In genomic region chr5:90809695-90810094, GRCh38 we compare ENCODE assay signal across 21 cellular contexts.
"Had no signal": no experiment of that assay in that cellular context is flagged by ENCODE, and none has a peak within 500 bp of the region (broad histone marks: within the 10 kb centered on the region; RNA-seq: fewer than 3 reads in every experiment).

No MANE protein-coding gene starts in this region.

- H3K4me2 ChIP-seq: neural progenitor cell had no signal

- H3K27ac ChIP-seq: brain microvascular endothelial cell, esophagus muscularis mucosa, neural progenitor cell, prostate gland, skin epidermis, stomach, vagina, VCaP had no signal

- H2AFZ ChIP-seq: neural progenitor cell had no signal

- H3K9me3 ChIP-seq: esophagus muscularis mucosa, prostate gland, stomach, vagina had no signal

- H3K4me1 ChIP-seq: esophagus muscularis mucosa, neural progenitor cell, prostate gland, vagina had no signal

- H3K27me3 ChIP-seq: brain microvascular endothelial cell, esophagus muscularis mucosa, neural progenitor cell, stomach, vagina had no signal

- H3K9ac ChIP-seq: neural progenitor cell had no signal

- DNase-seq: activated CD4-positive, alpha-beta T cell treated with anti-CD3 and anti-CD28 coated beads, Interleukin-2, amount 50 U/mL, for 4 hours; activated CD4-positive, CD25-positive, alpha-beta regulatory T cell treated with anti-CD3 and anti-CD28 coated beads, Interleukin-2, amount 50 U/mL, for 72 hours; activated naive CD8-positive, alpha-beta T cell treated with anti-CD3 and anti-CD28 coated beads for 36 hours; amygdala; brain microvascular endothelial cell; cortex of kidney; effector CD4-positive, alpha-beta T cell; islet precursor cell; midbrain; right cardiac atrium; stimulated activated CD4-positive, alpha-beta T cell treated with anti-CD3 and anti-CD28 coated beads, Interleukin-15, amount 100 ng/mL, for 24 hours; stimulated activated CD4-positive, alpha-beta T cell treated with anti-CD3 and anti-CD28 coated beads, Interleukin-4, amount 100 ng/mL, for 1 hour; stomach; T-helper 2 cell; trophoblast cell had no signal

- H3K4me3 ChIP-seq: esophagus muscularis mucosa, neural progenitor cell, prostate gland, skin epidermis, stomach, vagina had no signal

- H3K36me3 ChIP-seq: brain microvascular endothelial cell, esophagus muscularis mucosa, prostate gland, stomach, vagina had no signal
